In genomic region chr6:84764332-84765049, GRCh38 we compare ENCODE assay signal across 8 cellular contexts. TPM values are rescaled to one million over a fixed set of nuclear protein-coding genes. Genes with fewer than 3 reads are reported as not detected.
DNase-seq lines count a peak whose midpoint lies in the region; ATAC-seq and TF ChIP-seq lines count a peak whose summit lies in the region.

TSS of gene TBX18 (minus strand) at chr6:84764598. CDS start at chr6:84764181, 417 bp downstream.

- H3K4me3 Mint-ChIP-seq in WTC11 (peak within 1 kb of the TSS; percentile 82), natural killer cell (peak within 1 kb of the TSS; percentile 21)

- peaks cover 99% of the 10 kb centered on the region for H3K27me3 ChIP-seq in foreskin keratinocyte

- peaks cover 100% of the 10 kb centered on the region for H3K27me3 Mint-ChIP-seq in WTC11 (ENCODE audit: low read depth)
- H3K27me3 Mint-ChIP-seq in natural killer cell (ENCODE audit: low read depth in 2 of 2), result peaks cover 58 to 60% of the 10 kb centered on the region in 2 donors

- TF ChIP-seq CTCF in AG09309 (IDR thresholded peaks at IDR 0.05; ENCODE audit: control insufficient read depth, insufficient read depth, low read depth, low read length, missing control alignments) (no peak), WTC11 (IDR thresholded peaks at IDR 0.05) (no peak), foreskin keratinocyte (conservative IDR thresholded peaks at IDR 0.05) (no peak), natural killer cell (IDR thresholded peaks at IDR 0.05) (no peak)

- no peak within 1 kb of the TSS for H3K27ac ChIP-seq in foreskin keratinocyte

- DNase-seq in AG09309 (ENCODE audit: low read depth) (peak; percentile 98), HK-2 (ENCODE audit: unreplicated experiment) (peak; percentile 98), WTC11 (ENCODE audit: low spot score) (peak; percentile 97), foreskin keratinocyte (peak; percentile 34 to 81), natural killer cell (no peak), MV-4-11 (lab: John Stamatoyannopoulos, UW) (no peak)
- DNase-seq in stimulated activated CD4-positive, alpha-beta T cell treated with anti-CD3 and anti-CD28 coated beads, Interleukin-4, amount 100 ng/mL, for 1 hour, result no peak

- H3K27ac Mint-ChIP-seq in WTC11 (no peak within 1 kb of the TSS), natural killer cell (no peak within 1 kb of the TSS)

- intact Hi-C loops in natural killer cell (cut with micrococcal nuclease), result no loop called here

- H3K36me3 Mint-ChIP-seq in WTC11 (no peaks in the 10 kb centered on the region), natural killer cell (peaks cover 35% of the 10 kb centered on the region)

- peaks cover 46% of the 10 kb centered on the region for H3K4me1 Mint-ChIP-seq in WTC11
- no peaks in the 10 kb centered on the region for H3K4me1 Mint-ChIP-seq in natural killer cell

- no peaks in the 10 kb centered on the region for H3K9me3 Mint-ChIP-seq in WTC11
- H3K9me3 Mint-ChIP-seq in natural killer cell, result peaks cover 2 to 5% of the 10 kb centered on the region in 2 donors

- CTCF ChIA-PET in WTC11 (lab: Charles Lee), result interaction anchor here (0.6 to 3.6 kb wide), 3 partner anchors 9 to 203 kb away, joined by 3 to 63 read pairs (median 3); no protein-coding TSS in a partner anchor

- ATAC-seq in WTC11 (peak; percentile 84), foreskin keratinocyte (peak; percentile 87), natural killer cell (no peak), HG03460 (IDR thresholded peaks at IDR 0.05; ENCODE audit: unreplicated experiment) (no peak)

- no peaks in the 10 kb centered on the region for H3K4me1 ChIP-seq in foreskin keratinocyte

- POLR2A ChIA-PET in WTC11 (lab: Charles Lee), result interaction anchor here (1.3 kb wide), 1 partner anchor 10 kb away, joined by 3 read pairs; no protein-coding TSS in a partner anchor

- H3K4me3 ChIP-seq in AG09309 (ENCODE audit: control insufficient read depth, low read depth, low read length), result peak within 1 kb of the TSS; percentile 61

TF ChIP-seq in WTC11, 78 proteins besides CTCF, POLR2A, EP300 and RAD21:
- TF ChIP-seq ETV6 (CRISPR knock-in tag; IDR thresholded peaks at IDR 0.05) (no peak), IRF1 (CRISPR knock-in tag; IDR thresholded peaks at IDR 0.05) (no peak), ATF1 (CRISPR knock-in tag; IDR thresholded peaks at IDR 0.05) (no peak), ERG (CRISPR knock-in tag; IDR thresholded peaks at IDR 0.05) (no peak), SMAD3 (CRISPR knock-in tag; IDR thresholded peaks at IDR 0.05; ENCODE audit: borderline replicate concordance) (no peak), ATF3 (CRISPR knock-in tag; conservative IDR thresholded peaks at IDR 0.05) (no peak), AR (CRISPR knock-in tag; IDR thresholded peaks at IDR 0.05) (no peak), TEAD4 (CRISPR knock-in tag; IDR thresholded peaks at IDR 0.05) (no peak), NFYB (CRISPR knock-in tag; conservative IDR thresholded peaks at IDR 0.05; ENCODE audit: low read depth) (peak; percentile 55), TEAD1 (CRISPR knock-in tag; IDR thresholded peaks at IDR 0.05) (no peak), ZNF423 (CRISPR knock-in tag; IDR thresholded peaks at IDR 0.05) (no peak), PRRX2 (CRISPR knock-in tag; IDR thresholded peaks at IDR 0.05) (no peak), PRDM15 (CRISPR knock-in tag; IDR thresholded peaks at IDR 0.05) (peak; percentile 97), JUN (CRISPR knock-in tag; IDR thresholded peaks at IDR 0.05) (no peak), ZNF263 (CRISPR knock-in tag; IDR thresholded peaks at IDR 0.05; ENCODE audit: low read depth) (no peak), CBFB (CRISPR knock-in tag; IDR thresholded peaks at IDR 0.05; ENCODE audit: low read depth) (no peak), MYBL2 (CRISPR knock-in tag; IDR thresholded peaks at IDR 0.05) (no peak), ZNF317 (CRISPR knock-in tag; IDR thresholded peaks at IDR 0.05; ENCODE audit: borderline replicate concordance, low read depth) (no peak), ZNF138 (CRISPR knock-in tag; conservative IDR thresholded peaks at IDR 0.05) (no peak), SP1 (CRISPR knock-in tag; conservative IDR thresholded peaks at IDR 0.05) (0 out of 2 replicates have a peak, but pooled peaks have one; percentile 28), NR3C1 (CRISPR knock-in tag; conservative IDR thresholded peaks at IDR 0.05; ENCODE audit: low read depth) (no peak), ZNF416 (CRISPR knock-in tag; IDR thresholded peaks at IDR 0.05) (no peak)

RNA-seq across cellular contexts. Expression of gene TBX18, which starts in this region (rescaled TPM):
- 0.15 TPM in 1 of 3 replicates, not detected in the others for total RNA-seq in WTC11 (2021)
- total RNA-seq in foreskin keratinocyte, result not detected in 2 replicates
- polyA plus RNA-seq in foreskin keratinocyte, result not detected in 2 replicates
- not detected for total RNA-seq in natural killer cell

Comparison
In these comparisons a context has a peak if more than half of its experiments do, and no peak if none do; other contexts are left out.
1. Peak in DNase-seq and ATAC-seq in WTC11; RNA of the gene not detected or under 1 TPM.
2. Peak in DNase-seq and ATAC-seq in foreskin keratinocyte; RNA of the gene not detected or under 1 TPM.
3. DNase-seq: peak in AG09309 (single experiment) and HK-2 (single experiment); none in natural killer cell (single experiment), MV-4-11 (single experiment) and stimulated activated CD4-positive, alpha-beta T cell treated with anti-CD3 and anti-CD28 coated beads, Interleukin-4, amount 100 ng/mL, for 1 hour (single experiment).